9 cellular contexts compared by ENCODE assay signal in the genomic region with DNA sequence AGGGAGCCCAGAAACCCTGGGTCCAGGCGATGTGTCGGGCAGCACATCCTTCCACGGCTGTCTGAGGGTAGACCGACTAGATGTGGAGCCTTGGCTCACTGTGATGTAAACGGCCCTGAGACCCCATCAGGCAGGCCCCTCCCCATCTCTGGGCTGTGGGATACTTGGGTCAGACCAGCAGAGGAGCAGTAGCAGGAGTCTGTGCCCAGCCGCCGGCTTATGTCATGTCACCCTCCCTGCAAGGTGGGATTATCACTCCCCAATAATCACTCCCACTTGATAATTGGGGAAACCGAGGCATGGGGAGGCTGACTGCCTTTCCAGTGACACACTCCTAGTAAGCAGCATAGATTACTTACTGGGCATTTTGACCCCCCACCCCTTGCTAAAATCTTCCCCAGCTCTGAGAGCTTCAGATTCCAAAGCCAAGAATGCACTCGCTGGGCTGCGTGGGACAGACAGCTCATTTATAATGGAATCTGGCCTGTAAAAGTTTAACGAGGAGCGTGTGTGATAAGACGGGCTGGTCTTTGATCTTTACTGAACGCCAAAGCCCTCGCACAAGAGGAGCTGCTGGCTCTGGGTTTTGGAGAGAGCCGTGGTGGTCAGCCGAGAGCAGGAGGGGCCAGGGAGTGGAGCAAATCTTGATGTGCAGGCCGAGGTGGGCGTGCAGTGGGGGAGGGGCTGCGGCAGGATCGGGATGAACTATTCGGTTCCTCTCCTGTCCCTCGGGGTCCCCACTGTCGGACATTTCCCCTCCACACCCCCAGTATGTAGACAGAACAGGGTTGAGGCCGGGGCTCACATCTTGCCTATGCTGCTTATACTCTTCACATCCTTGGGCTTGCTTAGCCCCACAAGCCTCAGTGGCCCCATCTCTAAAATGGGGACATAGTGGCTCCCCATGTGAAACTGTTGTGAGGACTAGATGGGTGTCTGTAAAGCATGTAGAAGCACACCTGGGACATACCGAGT.
A peak's percentile ranks its signal among the peaks of the same experiment; 100 is the strongest.
DNase-seq lines count a peak whose midpoint lies in the region; ATAC-seq and TF ChIP-seq lines count a peak whose summit lies in the region.
"Had no signal": no experiment of that assay in that cellular context is flagged by ENCODE, and none has a peak within 500 bp of the region (broad histone marks: within the 10 kb centered on the region; RNA-seq: fewer than 3 reads in every experiment).

No MANE protein-coding gene starts in this region.

- H3K4me1 ChIP-seq in HUES6 (ENCODE audit: control insufficient read depth, insufficient read depth, low read length): peaks cover 25% of the 10 kb centered on the region
- H3K4me1 ChIP-seq in mammary epithelial cell (ENCODE audit: insufficient read depth, low read length): peaks cover 29% of the 10 kb centered on the region
- H3K4me1 ChIP-seq in uterus: peaks cover 5 to 20% of the 10 kb centered on the region in 2 donors

- H3K27me3 ChIP-seq in HUES6 (ENCODE audit: control insufficient read depth, insufficient read depth, low read length) (no peaks in the 10 kb centered on the region), mammary epithelial cell (ENCODE audit: insufficient read depth, low read length) (no peaks in the 10 kb centered on the region), uterus (no peaks in the 10 kb centered on the region)

- H3K9me3 ChIP-seq in HUES6 (ENCODE audit: control insufficient read depth, insufficient read depth, low read depth, low read length) (peaks cover 8% of the 10 kb centered on the region), mammary epithelial cell (replicated peaks; ENCODE audit: insufficient read depth, low read length) (no peaks in the 10 kb centered on the region), uterus (no peaks in the 10 kb centered on the region)

- peak overlapping the region; percentile 43 for H3K4me2 ChIP-seq in mammary epithelial cell (ENCODE audit: insufficient read depth, low read depth, low read length)

- peaks cover 6% of the 10 kb centered on the region for H3K36me3 Mint-ChIP-seq in mesothelial cell of epicardium
- H3K36me3 Mint-ChIP-seq in T-cell: no peaks in the 10 kb centered on the region

- ATAC-seq in T-cell (replicated peaks in 1 of 4): no peak

- no peaks in the 10 kb centered on the region for H4K20me1 ChIP-seq in mammary epithelial cell (ENCODE audit: insufficient read depth, low read length)

- H3K4me3 Mint-ChIP-seq in mesothelial cell of epicardium (peak overlapping the region; percentile 49), T-cell (no peak overlapping the region)
- H3K4me3 Mint-ChIP-seq: H9 had no signal

- in situ Hi-C loops in mammary epithelial cell (cut with MboI; ENCODE audit: low sequenced_read_pairs in 2 of 2): no loop called here

- POLR2A ChIA-PET in T-cell (lab: Charles Lee): no interaction called here

- H3K9ac ChIP-seq in HUES6 (ENCODE audit: low read length) (peak overlapping the region; percentile 37), mammary epithelial cell (ENCODE audit: insufficient read depth, low read length) (no peak overlapping the region)

- H3K36me3 ChIP-seq in HUES6 (ENCODE audit: control insufficient read depth, insufficient read depth, low read length) (no peaks in the 10 kb centered on the region; the same call in 1 of the 2 replicates), mammary epithelial cell (ENCODE audit: insufficient read depth, low read length) (no peaks in the 10 kb centered on the region), uterus (no peaks in the 10 kb centered on the region)

- H3K27ac ChIP-seq in HUES6 (ENCODE audit: low read depth, low read length) (no peak overlapping the region; the same call in 1 of the 2 replicates), mammary epithelial cell (ENCODE audit: insufficient read depth, low read depth, low read length) (no peak overlapping the region), uterus (peak overlapping the region in 1 of 2 donors; percentile 51)

- H3K27ac Mint-ChIP-seq in mesothelial cell of epicardium (peak overlapping the region; percentile 89), T-cell (no peak overlapping the region)

- DNase-seq in mammary epithelial cell (no peak), mesothelial cell of epicardium (ENCODE audit: low spot score in 2 of 2, unreplicated experiment in 2 of 2) (peak; percentile 37 to 56), uterus (peak; percentile 37 to 40), T-cell (no peak), SKM-1 treated with dmso at 0.1 percent for 144 hours (lab: John Stamatoyannopoulos, UW; ENCODE audit: unreplicated experiment) (no peak), NCI-H2196 (lab: John Stamatoyannopoulos, UW; ENCODE audit: unreplicated experiment) (no peak)
- DNase-seq: activated CD4-positive, CD25-positive, alpha-beta regulatory T cell treated with anti-CD3 and anti-CD28 coated beads, Interleukin-2, amount 50 U/mL, for 72 hours; H9 had no signal

- H3K4me1 Mint-ChIP-seq in mesothelial cell of epicardium (peaks cover 71% of the 10 kb centered on the region), T-cell (no peaks in the 10 kb centered on the region)

- 92% methylated on average over 19 of the region's 26 CpGs for WGBS in mammary epithelial cell (ENCODE audit: low coverage, missing lambda C conversion rate)

- H3K9me3 Mint-ChIP-seq in mesothelial cell of epicardium (no peaks in the 10 kb centered on the region), T-cell (peaks cover 0 to 2% (median 0%) of the 10 kb centered on the region in 3 donors)

- no peak overlapping the region for H3K4me3 ChIP-seq in HUES6 (ENCODE audit: low read depth, low read length)
- H3K4me3 ChIP-seq in mammary epithelial cell (replicated peaks in 1 of 3; ENCODE audit: insufficient read depth in 1 of 3, low read depth in 2 of 3, low read length in 3 of 3): no peak overlapping the region
- no peak overlapping the region for H3K4me3 ChIP-seq in uterus

- H2AFZ ChIP-seq in mammary epithelial cell (ENCODE audit: low read depth, low read length): no peak overlapping the region

- TF ChIP-seq POLR2A in uterus (IDR thresholded peaks at IDR 0.05): no peak

- H3K27me3 Mint-ChIP-seq in mesothelial cell of epicardium (ENCODE audit: low read depth): no peaks in the 10 kb centered on the region
- H3K27me3 Mint-ChIP-seq in T-cell: peaks cover 0 to 5% of the 10 kb centered on the region in 2 donors

- dilution Hi-C loops in mammary epithelial cell (cut with HindIII; ENCODE audit: low sequenced_read_pairs): no loop called here

- no peaks in the 10 kb centered on the region for H3K79me2 ChIP-seq in mammary epithelial cell (ENCODE audit: insufficient read depth, low read length)

- no peak for TF ChIP-seq CTCF in mammary epithelial cell (conservative IDR thresholded peaks at IDR 0.05 in 1 of 2, IDR thresholded peaks at IDR 0.05 in 1 of 2; ENCODE audit: extremely low read depth in 1 of 2, insufficient read depth in 1 of 2, low read depth in 1 of 2, low read length in 2 of 2)
- TF ChIP-seq CTCF in mesothelial cell of epicardium (IDR thresholded peaks at IDR 0.05; ENCODE audit: unreplicated experiment): no peak
- TF ChIP-seq CTCF in uterus (IDR thresholded peaks at IDR 0.05): no peak

- no TSS peak for BruUV-seq in mammary epithelial cell (replicated peaks; lab: Mats Ljungman, UMichigan)

- intact Hi-C loops in mammary epithelial cell (cut with micrococcal nuclease): no loop called here
- intact Hi-C loops in uterus (cut with DNase I; ENCODE audit: low total_unique reads): no loop called here

- CTCF ChIA-PET in mammary epithelial cell (lab: Charles Lee; ENCODE audit: low non-redundant PET) (no interaction called here), T-cell (lab: Charles Lee) (no interaction called here)

Comparison
In these comparisons a context has a peak if more than half of its experiments do, and no peak if none do; other contexts are left out.
1. DNase-seq: peak in mesothelial cell of epicardium (2 of 2) and uterus (2 of 2); none in mammary epithelial cell (single experiment), T-cell (0 of 34), SKM-1 treated with dmso at 0.1 percent for 144 hours (single experiment) and NCI-H2196 (single experiment).